Comparison of ENCODE assay signal across 19 cellular contexts in the genomic region with DNA sequence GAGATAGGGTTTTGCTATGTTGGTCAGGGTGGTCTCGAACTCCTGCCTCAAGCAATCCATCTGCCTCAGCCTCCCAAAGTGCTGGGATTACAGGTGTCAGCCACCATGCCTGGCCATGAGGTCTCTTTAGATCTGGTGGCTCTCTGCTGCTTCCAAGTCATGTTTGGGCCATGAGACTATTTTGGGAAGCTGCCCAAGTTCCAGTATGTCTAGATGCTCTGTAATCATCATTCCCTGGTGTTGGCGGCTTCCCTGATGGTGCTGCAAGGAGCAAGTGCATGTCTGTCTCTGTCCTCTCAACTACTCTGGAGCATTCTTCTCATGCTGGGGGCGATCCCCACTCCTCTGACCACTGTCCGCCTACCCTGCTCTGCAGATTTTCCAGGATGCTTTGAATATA. TPM values are rescaled to one million over a fixed set of nuclear protein-coding genes. Genes with fewer than 3 reads are reported as not detected.
"Had no signal": no experiment of that assay in that cellular context is flagged by ENCODE, and none has a peak within 500 bp of the region (broad histone marks: within the 10 kb centered on the region; RNA-seq: fewer than 3 reads in every experiment).

No MANE protein-coding gene starts in this region.

- H3K36me3 ChIP-seq: esophagus squamous epithelium, lower lobe of right lung, pancreas, suprapubic skin, thyroid gland had no signal

- H3K27me3 ChIP-seq: pancreas, suprapubic skin, thyroid gland had no signal

- ATAC-seq: effector memory CD8-positive, alpha-beta T cell; foreskin keratinocyte; lower lobe of right lung; stimulated activated effector memory CD8-positive, alpha-beta T cell treated with anti-CD3 and anti-CD28 coated beads, Interleukin-12 subunit alpha, Interleukin-12 subunit beta, amount 100 ng/mL, for 72 hours; stimulated activated naive CD8-positive, alpha-beta T cell treated with anti-CD3 and anti-CD28 coated beads, Interleukin-15, Interleukin-2, amounts not matched to agents 100 U/mL and 50 U/mL, for 24 hours had no signal

- DNase-seq: effector memory CD8-positive, alpha-beta T cell; esophagus squamous epithelium; foreskin keratinocyte; kidney glomerular epithelial cell; lower lobe of right lung; naive B cell; occipital lobe; pancreas; stimulated activated CD4-positive, alpha-beta T cell treated with anti-CD3 and anti-CD28 coated beads, Interleukin-4, amount 100 ng/mL, for 1 hour; stimulated activated CD8-positive, alpha-beta memory T cell treated with anti-CD3 and anti-CD28 coated beads, Interleukin-4, amount 100 ng/mL, for 48 hours; stimulated activated naive CD8-positive, alpha-beta T cell treated with anti-CD3 and anti-CD28 coated beads, Interleukin-15, Interleukin-2, amounts not matched to agents 100 U/mL and 50 U/mL, for 24 hours; thyroid gland had no signal

- H3K4me1 ChIP-seq: foreskin keratinocyte, pancreas, thyroid gland had no signal

- H3K4me3 ChIP-seq: esophagus squamous epithelium, lower lobe of right lung, pancreas, suprapubic skin, thyroid gland had no signal

- H3K27ac ChIP-seq: epithelial cell of prostate, esophagus squamous epithelium, foreskin keratinocyte, lower lobe of right lung, pancreas, suprapubic skin, thyroid gland had no signal

- H3K9me3 ChIP-seq: esophagus squamous epithelium, lower lobe of right lung, pancreas, suprapubic skin, thyroid gland had no signal

RNA-seq across cellular contexts. Expression of gene ODF4, which starts 6.4 kb away (rescaled TPM):
- total RNA-seq: esophagus squamous epithelium, foreskin keratinocyte, left lobe of liver, lower lobe of right lung, mesothelial cell of epicardium, mucosa of gallbladder, occipital lobe, pancreas, progenitor cell of endocrine pancreas, suprapubic skin, thyroid gland had no signal
- polyA plus RNA-seq: foreskin keratinocyte, pancreas had no signal

RNA-seq across cellular contexts. Expression of gene ARHGEF15, which starts 23.2 kb away (rescaled TPM):
- total RNA-seq: foreskin keratinocyte, mesothelial cell of epicardium had no signal
- polyA plus RNA-seq: foreskin keratinocyte had no signal
